Comparison of ENCODE assay signal across 1 cellular context in the genomic region with DNA sequence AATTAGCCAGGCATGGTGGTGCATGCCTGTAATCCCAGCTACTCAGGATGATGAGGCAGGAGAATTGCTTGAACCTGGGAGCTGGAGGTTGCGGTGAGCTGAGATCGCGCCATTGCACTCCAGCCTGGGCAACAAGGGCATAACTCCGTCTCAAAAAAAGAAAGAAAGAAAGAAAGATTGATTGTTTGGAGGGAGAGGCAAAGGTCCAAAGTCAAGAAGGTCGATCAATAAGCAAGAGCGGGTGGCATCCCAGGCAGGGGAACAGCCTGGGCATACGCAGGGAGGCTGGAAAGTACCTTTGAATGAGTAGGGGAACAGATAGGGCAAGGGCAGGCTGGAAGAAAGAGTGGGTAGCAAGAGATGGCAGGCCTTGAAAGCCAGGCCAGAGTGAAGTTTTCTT.
TF ChIP-seq lines count a peak whose summit lies in the region.

No MANE protein-coding gene starts in this region.

TF ChIP-seq in HepG2, 621 proteins besides CTCF, POLR2A, EP300 and RAD21 (continued from another document and continues in another):
- TF ChIP-seq, protein P1, sequence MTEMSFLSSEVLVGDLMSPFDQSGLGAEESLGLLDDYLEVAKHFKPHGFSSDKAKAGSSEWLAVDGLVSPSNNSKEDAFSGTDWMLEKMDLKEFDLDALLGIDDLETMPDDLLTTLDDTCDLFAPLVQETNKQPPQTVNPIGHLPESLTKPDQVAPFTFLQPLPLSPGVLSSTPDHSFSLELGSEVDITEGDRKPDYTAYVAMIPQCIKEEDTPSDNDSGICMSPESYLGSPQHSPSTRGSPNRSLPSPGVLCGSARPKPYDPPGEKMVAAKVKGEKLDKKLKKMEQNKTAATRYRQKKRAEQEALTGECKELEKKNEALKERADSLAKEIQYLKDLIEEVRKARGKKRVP (CRISPR knock-in tag; IDR thresholded peaks at IDR 0.05) = no peak
- TF ChIP-seq ZFAT (CRISPR knock-in tag; conservative IDR thresholded peaks at IDR 0.05) (no peak), ZMAT3 (CRISPR knock-in tag; conservative IDR thresholded peaks at IDR 0.05) (no peak), RBFOX2 (IDR thresholded peaks at IDR 0.05; ENCODE audit: low read depth, low read length) (no peak; the same call in 1 of the 2 replicates), KMT2A (CRISPR knock-in tag; IDR thresholded peaks at IDR 0.05) (no peak), GZF1 (CRISPR knock-in tag; IDR thresholded peaks at IDR 0.05) (no peak), RFX5 (IDR thresholded peaks at IDR 0.05; ENCODE audit: low read depth, low read length) (no peak), ZNF232 (CRISPR knock-in tag; IDR thresholded peaks at IDR 0.05; ENCODE audit: borderline replicate concordance) (no peak), HNF4A (CRISPR knock-in tag; IDR thresholded peaks at IDR 0.05) (peak; percentile 67), ARNT2 (CRISPR knock-in tag; IDR thresholded peaks at IDR 0.05; ENCODE audit: low read depth) (no peak), ZNF44 (CRISPR knock-in tag; IDR thresholded peaks at IDR 0.05) (no peak), GTF3A (CRISPR knock-in tag; conservative IDR thresholded peaks at IDR 0.05) (no peak), KAT2B (IDR thresholded peaks at IDR 0.05; ENCODE audit: borderline replicate concordance, low read depth, low read length) (peak; percentile 78; the same call in 1 of the 2 replicates), ZNF143 (CRISPR knock-in tag; IDR thresholded peaks at IDR 0.05) (no peak), SIN3A (IDR thresholded peaks at IDR 0.05; ENCODE audit: borderline replicate concordance, low read depth, low read length) (no peak), ZNF777 (CRISPR knock-in tag; IDR thresholded peaks at IDR 0.05) (no peak), POLR2AphosphoS5 (IDR thresholded peaks at IDR 0.05; ENCODE audit: low read depth, low read length) (no peak), TOE1 (CRISPR knock-in tag; IDR thresholded peaks at IDR 0.05) (no peak), IKZF1 (IDR thresholded peaks at IDR 0.05) (no peak), ZNF766 (CRISPR knock-in tag; IDR thresholded peaks at IDR 0.05; ENCODE audit: borderline replicate concordance) (no peak), ZNF672 (CRISPR knock-in tag; IDR thresholded peaks at IDR 0.05) (no peak), SKI (IDR thresholded peaks at IDR 0.05; ENCODE audit: partially characterized antibody) (no peak), SIX1 (CRISPR knock-in tag; IDR thresholded peaks at IDR 0.05; ENCODE audit: borderline replicate concordance) (no peak), CEBPG (CRISPR knock-in tag; IDR thresholded peaks at IDR 0.05) (no peak), ZNF460 (CRISPR knock-in tag; IDR thresholded peaks at IDR 0.05; ENCODE audit: borderline replicate concordance) (no peak), ZMYM4 (CRISPR knock-in tag; IDR thresholded peaks at IDR 0.05) (no peak)
- TF ChIP-seq, protein P2, sequence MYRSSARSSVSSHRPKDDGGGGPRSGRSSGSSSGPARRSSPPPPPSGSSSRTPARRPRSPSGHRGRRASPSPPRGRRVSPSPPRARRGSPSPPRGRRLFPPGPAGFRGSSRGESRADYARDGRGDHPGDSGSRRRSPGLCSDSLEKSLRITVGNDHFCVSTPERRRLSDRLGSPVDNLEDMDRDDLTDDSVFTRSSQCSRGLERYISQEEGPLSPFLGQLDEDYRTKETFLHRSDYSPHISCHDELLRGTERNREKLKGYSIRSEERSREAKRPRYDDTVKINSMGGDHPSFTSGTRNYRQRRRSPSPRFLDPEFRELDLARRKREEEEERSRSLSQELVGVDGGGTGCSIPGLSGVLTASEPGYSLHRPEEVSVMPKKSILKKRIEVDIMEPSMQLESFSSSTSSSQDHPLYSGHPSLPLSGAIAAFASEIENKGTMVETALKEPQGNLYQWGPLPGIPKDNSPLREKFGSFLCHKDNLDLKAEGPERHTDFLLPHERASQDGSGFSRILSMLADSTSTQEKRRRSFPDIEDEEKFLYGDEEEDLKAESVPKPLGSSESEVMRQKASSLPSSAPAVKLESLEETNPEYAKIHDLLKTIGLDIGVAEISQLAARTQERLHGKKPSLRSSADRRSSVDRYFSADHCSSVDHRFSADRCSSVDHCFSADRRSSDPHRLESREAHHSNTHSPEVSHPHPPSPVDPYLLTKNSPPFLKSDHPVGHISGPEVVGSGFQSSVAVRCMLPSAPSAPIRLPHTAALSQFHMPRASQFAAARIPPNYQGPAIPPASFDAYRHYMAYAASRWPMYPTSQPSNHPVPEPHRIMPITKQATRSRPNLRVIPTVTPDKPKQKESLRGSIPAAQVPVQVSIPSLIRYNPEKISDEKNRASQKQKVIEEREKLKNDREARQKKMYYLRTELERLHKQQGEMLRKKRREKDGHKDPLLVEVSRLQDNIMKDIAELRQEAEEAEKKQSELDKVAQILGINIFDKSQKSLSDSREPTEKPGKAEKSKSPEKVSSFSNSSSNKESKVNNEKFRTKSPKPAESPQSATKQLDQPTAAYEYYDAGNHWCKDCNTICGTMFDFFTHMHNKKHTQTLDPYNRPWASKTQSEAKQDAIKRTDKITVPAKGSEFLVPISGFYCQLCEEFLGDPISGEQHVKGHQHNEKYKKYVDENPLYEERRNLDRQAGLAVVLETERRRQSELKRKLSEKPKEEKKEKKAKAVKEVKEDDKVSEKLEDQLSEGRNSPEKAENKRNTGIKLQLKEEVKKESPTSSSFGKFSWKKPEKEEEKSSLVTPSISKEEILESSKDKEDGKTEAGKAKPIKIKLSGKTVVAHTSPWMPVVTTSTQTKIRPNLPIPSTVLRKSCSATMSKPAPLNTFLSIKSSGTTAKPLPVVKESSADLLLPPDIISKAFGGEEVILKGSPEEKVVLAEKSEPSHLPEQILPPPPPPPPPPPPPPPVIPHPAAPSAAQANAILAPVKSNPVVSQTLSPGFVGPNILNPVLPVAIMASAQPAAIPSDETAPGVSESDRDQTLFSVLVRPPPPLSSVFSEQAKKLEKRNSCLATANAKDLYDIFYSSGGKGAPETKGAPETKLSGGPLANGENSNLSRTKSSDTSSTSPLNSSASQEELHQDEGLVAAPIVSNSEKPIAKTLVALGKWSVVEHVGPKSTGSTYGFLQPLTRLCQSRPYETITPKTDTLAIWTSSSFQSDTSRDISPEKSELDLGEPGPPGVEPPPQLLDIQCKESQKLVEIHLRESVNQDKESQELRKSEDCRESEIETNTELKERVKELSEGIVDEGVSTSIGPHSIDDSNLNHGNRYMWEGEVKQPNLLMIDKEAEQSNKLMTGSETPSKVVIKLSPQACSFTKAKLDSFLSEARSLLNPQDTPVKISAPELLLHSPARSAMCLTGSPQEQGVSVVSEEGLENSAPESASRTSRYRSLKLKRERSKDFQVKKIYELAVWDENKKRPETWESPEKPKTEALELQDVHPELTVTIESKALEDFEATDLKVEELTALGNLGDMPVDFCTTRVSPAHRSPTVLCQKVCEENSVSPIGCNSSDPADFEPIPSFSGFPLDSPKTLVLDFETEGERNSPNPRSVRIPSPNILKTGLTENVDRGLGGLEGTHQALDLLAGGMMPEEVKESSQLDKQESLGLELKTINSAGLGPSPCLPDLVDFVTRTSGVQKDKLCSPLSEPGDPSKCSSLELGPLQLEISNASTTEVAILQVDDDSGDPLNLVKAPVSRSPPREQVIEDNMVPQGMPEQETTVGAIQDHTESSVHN (CRISPR knock-in tag; IDR thresholded peaks at IDR 0.05) = no peak
- TF ChIP-seq, protein P3, sequence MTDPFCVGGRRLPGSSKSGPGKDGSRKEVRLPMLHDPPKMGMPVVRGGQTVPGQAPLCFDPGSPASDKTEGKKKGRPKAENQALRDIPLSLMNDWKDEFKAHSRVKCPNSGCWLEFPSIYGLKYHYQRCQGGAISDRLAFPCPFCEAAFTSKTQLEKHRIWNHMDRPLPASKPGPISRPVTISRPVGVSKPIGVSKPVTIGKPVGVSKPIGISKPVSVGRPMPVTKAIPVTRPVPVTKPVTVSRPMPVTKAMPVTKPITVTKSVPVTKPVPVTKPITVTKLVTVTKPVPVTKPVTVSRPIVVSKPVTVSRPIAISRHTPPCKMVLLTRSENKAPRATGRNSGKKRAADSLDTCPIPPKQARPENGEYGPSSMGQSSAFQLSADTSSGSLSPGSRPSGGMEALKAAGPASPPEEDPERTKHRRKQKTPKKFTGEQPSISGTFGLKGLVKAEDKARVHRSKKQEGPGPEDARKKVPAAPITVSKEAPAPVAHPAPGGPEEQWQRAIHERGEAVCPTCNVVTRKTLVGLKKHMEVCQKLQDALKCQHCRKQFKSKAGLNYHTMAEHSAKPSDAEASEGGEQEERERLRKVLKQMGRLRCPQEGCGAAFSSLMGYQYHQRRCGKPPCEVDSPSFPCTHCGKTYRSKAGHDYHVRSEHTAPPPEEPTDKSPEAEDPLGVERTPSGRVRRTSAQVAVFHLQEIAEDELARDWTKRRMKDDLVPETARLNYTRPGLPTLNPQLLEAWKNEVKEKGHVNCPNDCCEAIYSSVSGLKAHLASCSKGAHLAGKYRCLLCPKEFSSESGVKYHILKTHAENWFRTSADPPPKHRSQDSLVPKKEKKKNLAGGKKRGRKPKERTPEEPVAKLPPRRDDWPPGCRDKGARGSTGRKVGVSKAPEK (CRISPR knock-in tag; IDR thresholded peaks at IDR 0.05; ENCODE audit: borderline replicate concordance) = no peak
- TF ChIP-seq, protein P4, sequence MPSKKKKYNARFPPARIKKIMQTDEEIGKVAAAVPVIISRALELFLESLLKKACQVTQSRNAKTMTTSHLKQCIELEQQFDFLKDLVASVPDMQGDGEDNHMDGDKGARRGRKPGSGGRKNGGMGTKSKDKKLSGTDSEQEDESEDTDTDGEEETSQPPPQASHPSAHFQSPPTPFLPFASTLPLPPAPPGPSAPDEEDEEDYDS (CRISPR knock-in tag; IDR thresholded peaks at IDR 0.05) = no peak
- TF ChIP-seq, protein P5, sequence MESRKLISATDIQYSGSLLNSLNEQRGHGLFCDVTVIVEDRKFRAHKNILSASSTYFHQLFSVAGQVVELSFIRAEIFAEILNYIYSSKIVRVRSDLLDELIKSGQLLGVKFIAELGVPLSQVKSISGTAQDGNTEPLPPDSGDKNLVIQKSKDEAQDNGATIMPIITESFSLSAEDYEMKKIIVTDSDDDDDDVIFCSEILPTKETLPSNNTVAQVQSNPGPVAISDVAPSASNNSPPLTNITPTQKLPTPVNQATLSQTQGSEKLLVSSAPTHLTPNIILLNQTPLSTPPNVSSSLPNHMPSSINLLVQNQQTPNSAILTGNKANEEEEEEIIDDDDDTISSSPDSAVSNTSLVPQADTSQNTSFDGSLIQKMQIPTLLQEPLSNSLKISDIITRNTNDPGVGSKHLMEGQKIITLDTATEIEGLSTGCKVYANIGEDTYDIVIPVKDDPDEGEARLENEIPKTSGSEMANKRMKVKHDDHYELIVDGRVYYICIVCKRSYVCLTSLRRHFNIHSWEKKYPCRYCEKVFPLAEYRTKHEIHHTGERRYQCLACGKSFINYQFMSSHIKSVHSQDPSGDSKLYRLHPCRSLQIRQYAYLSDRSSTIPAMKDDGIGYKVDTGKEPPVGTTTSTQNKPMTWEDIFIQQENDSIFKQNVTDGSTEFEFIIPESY (CRISPR knock-in tag; IDR thresholded peaks at IDR 0.05) = peak; percentile 93
- TF ChIP-seq, protein P6, sequence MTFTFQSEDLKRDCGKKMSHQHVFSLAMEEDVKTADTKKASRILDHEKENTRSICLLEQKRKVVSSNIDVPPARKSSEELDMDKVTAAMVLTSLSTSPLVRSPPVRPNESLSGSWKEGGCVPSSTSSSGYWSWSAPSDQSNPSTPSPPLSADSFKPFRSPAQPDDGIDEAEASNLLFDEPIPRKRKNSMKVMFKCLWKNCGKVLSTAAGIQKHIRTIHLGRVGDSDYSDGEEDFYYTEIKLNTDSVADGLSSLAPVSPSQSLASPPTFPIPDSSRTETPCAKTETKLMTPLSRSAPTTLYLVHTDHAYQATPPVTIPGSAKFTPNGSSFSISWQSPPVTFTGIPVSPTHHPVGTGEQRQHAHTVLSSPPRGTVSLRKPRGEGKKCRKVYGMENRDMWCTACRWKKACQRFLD (CRISPR knock-in tag; IDR thresholded peaks at IDR 0.05; ENCODE audit: borderline replicate concordance) = no peak
- TF ChIP-seq, protein P7, sequence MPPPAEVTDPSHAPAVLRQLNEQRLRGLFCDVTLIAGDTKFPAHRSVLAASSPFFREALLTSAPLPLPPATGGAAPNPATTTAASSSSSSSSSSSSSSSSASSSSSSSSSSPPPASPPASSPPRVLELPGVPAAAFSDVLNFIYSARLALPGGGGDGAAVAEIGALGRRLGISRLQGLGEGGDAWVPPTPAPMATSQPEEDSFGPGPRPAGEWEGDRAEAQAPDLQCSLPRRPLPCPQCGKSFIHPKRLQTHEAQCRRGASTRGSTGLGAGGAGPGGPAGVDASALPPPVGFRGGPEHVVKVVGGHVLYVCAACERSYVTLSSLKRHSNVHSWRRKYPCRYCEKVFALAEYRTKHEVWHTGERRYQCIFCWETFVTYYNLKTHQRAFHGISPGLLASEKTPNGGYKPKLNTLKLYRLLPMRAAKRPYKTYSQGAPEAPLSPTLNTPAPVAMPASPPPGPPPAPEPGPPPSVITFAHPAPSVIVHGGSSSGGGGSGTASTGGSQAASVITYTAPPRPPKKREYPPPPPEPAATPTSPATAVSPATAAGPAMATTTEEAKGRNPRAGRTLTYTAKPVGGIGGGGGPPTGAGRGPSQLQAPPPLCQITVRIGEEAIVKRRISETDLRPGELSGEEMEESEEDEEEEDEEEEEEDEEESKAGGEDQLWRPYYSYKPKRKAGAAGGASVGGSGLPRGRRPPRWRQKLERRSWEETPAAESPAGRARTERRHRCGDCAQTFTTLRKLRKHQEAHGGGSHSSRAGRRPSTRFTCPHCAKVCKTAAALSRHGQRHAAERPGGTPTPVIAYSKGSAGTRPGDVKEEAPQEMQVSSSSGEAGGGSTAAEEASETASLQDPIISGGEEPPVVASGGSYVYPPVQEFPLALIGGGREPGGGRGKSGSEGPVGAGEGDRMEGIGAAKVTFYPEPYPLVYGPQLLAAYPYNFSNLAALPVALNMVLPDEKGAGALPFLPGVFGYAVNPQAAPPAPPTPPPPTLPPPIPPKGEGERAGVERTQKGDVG (CRISPR knock-in tag; IDR thresholded peaks at IDR 0.05; ENCODE audit: borderline replicate concordance) = peak; percentile 81; the same call in 1 of the 2 replicates
- TF ChIP-seq, protein P8, sequence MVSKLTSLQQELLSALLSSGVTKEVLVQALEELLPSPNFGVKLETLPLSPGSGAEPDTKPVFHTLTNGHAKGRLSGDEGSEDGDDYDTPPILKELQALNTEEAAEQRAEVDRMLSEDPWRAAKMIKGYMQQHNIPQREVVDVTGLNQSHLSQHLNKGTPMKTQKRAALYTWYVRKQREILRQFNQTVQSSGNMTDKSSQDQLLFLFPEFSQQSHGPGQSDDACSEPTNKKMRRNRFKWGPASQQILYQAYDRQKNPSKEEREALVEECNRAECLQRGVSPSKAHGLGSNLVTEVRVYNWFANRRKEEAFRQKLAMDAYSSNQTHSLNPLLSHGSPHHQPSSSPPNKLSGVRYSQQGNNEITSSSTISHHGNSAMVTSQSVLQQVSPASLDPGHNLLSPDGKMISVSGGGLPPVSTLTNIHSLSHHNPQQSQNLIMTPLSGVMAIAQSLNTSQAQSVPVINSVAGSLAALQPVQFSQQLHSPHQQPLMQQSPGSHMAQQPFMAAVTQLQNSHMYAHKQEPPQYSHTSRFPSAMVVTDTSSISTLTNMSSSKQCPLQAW (CRISPR knock-in tag; IDR thresholded peaks at IDR 0.05) = no peak
- TF ChIP-seq, protein P9, sequence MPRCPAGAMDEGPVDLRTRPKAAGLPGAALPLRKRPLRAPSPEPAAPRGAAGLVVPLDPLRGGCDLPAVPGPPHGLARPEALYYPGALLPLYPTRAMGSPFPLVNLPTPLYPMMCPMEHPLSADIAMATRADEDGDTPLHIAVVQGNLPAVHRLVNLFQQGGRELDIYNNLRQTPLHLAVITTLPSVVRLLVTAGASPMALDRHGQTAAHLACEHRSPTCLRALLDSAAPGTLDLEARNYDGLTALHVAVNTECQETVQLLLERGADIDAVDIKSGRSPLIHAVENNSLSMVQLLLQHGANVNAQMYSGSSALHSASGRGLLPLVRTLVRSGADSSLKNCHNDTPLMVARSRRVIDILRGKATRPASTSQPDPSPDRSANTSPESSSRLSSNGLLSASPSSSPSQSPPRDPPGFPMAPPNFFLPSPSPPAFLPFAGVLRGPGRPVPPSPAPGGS (CRISPR knock-in tag; IDR thresholded peaks at IDR 0.05) = no peak
